Comparison of ENCODE assay signal across 7 cellular contexts in genomic region chr19:47383890-47384289, GRCh38. TPM values are rescaled to one million over a fixed set of nuclear protein-coding genes. Genes with fewer than 3 reads are reported as not detected.
"Had no signal": no experiment of that assay in that cellular context is flagged by ENCODE, and none has a peak within 500 bp of the region (broad histone marks: within the 10 kb centered on the region; RNA-seq: fewer than 3 reads in every experiment).

No MANE protein-coding gene starts in this region.

RNA-seq across cellular contexts. Expression of gene MEIS3, which starts 35.4 kb away (rescaled TPM):
- polyA plus RNA-seq: naive thymus-derived CD4-positive, alpha-beta T cell had no signal

RNA-seq across cellular contexts. Expression of gene C5AR2, which starts 51.9 kb away (rescaled TPM):
- total RNA-seq: endodermal cell, epithelial cell of proximal tubule, foreskin keratinocyte, kidney epithelial cell had no signal
- polyA plus RNA-seq: foreskin keratinocyte; hepatocyte; naive thymus-derived CD4-positive, alpha-beta T cell; smooth muscle cell had no signal
